ENCODE assay signal across 14 cellular contexts in genomic region chr5:83095973-83096539, GRCh38. TPM values are rescaled to one million over a fixed set of nuclear protein-coding genes. Genes with fewer than 3 reads are reported as not detected.
A peak's percentile ranks its signal among the peaks of the same experiment; 100 is the strongest.
DNase-seq lines count a peak whose midpoint lies in the region; ATAC-seq and TF ChIP-seq lines count a peak whose summit lies in the region.
"Had no signal": no experiment of that assay in that cellular context is flagged by ENCODE, and none has a peak within 500 bp of the region (broad histone marks: within the 10 kb centered on the region; RNA-seq: fewer than 3 reads in every experiment).

No MANE protein-coding gene starts in this region.

- no peak for ATAC-seq in gastrocnemius medialis

- H3K9me3 Mint-ChIP-seq in activated CD4-positive, alpha-beta memory T cell treated with anti-CD3 and anti-CD28 coated beads for 36 hours = peaks cover 21% of the 10 kb centered on the region

- TF ChIP-seq POLR2A in gastrocnemius medialis (IDR thresholded peaks at IDR 0.05) = no peak

- no peaks in the 10 kb centered on the region for H3K36me3 ChIP-seq in gastrocnemius medialis
- H3K36me3 ChIP-seq: uterus had no signal

- POLR2A ChIA-PET in activated CD4-positive, alpha-beta memory T cell treated with anti-CD3 and anti-CD28 coated beads for 36 hours (lab: Charles Lee) = no interaction called here

- DNase-seq in A172 (ENCODE audit: low spot score) (peak; percentile 88), HFF-Myc (ENCODE audit: extremely low read depth, low read depth) (peak; percentile 52), amniotic epithelial cell (ENCODE audit: low read depth) (peak; percentile 72), islet precursor cell (peak; percentile 95), OCI-M2 (lab: John Stamatoyannopoulos, UW; ENCODE audit: unreplicated experiment) (no peak), NCI-H1048 (lab: John Stamatoyannopoulos, UW) (no peak), gastrocnemius medialis (no peak)
- no peak for DNase-seq in activated CD4-positive, alpha-beta memory T cell treated with anti-CD3 and anti-CD28 coated beads for 36 hours
- DNase-seq: activated CD4-positive, CD25-positive, alpha-beta regulatory T cell treated with anti-CD3 and anti-CD28 coated beads, Interleukin-2, amount 50 U/mL, for 72 hours; foreskin melanocyte; uterus had no signal

- no peaks in the 10 kb centered on the region for H3K27me3 Mint-ChIP-seq in activated CD4-positive, alpha-beta memory T cell treated with anti-CD3 and anti-CD28 coated beads for 36 hours

- H3K27me3 ChIP-seq in gastrocnemius medialis = no peaks in the 10 kb centered on the region
- H3K27me3 ChIP-seq: BLaER1 treated with 17β-estradiol and CSF1 and Interleukin-3, amounts not matched to agents 10 nM and 100 nM; uterus had no signal

- H3K4me1 ChIP-seq in gastrocnemius medialis = peaks cover 0 to 8% of the 10 kb centered on the region in 2 donors
- H3K4me1 ChIP-seq: uterus had no signal

- peaks cover 0 to 7% (median 0%) of the 10 kb centered on the region in 3 donors for H3K9me3 ChIP-seq in gastrocnemius medialis

- peaks cover 25% of the 10 kb centered on the region for H3K4me1 Mint-ChIP-seq in activated CD4-positive, alpha-beta memory T cell treated with anti-CD3 and anti-CD28 coated beads for 36 hours (ENCODE audit: low read depth)

- no peak overlapping the region for H3K4me3 ChIP-seq in HFF-Myc (replicated peaks; ENCODE audit: low read depth, low read length)
- H3K4me3 ChIP-seq in gastrocnemius medialis = no peak overlapping the region
- H3K4me3 ChIP-seq: BLaER1 treated with 17β-estradiol and CSF1 and Interleukin-3, amounts not matched to agents 10 nM and 100 nM; uterus had no signal

- H3K36me3 Mint-ChIP-seq in activated CD4-positive, alpha-beta memory T cell treated with anti-CD3 and anti-CD28 coated beads for 36 hours = peaks cover 11% of the 10 kb centered on the region

- H3K27ac Mint-ChIP-seq in activated CD4-positive, alpha-beta memory T cell treated with anti-CD3 and anti-CD28 coated beads for 36 hours = no peak overlapping the region
- H3K27ac Mint-ChIP-seq: activated naive CD4-positive, alpha-beta T cell treated with anti-CD3 and anti-CD28 coated beads, Interleukin-2, amount 50 U/mL, for 72 hours had no signal

- CTCF ChIA-PET in activated CD4-positive, alpha-beta memory T cell treated with anti-CD3 and anti-CD28 coated beads for 36 hours (lab: Charles Lee) = no interaction called here

- intact Hi-C loops in activated CD4-positive, alpha-beta memory T cell treated with anti-CD3 and anti-CD28 coated beads for 36 hours (cut with micrococcal nuclease) = no loop called here
- intact Hi-C loops in gastrocnemius medialis (cut with DNase I; ENCODE audit: low total_unique reads) = no loop called here

- no peak overlapping the region for H3K4me3 Mint-ChIP-seq in activated CD4-positive, alpha-beta memory T cell treated with anti-CD3 and anti-CD28 coated beads for 36 hours
- H3K4me3 Mint-ChIP-seq: nephron had no signal

- in situ Hi-C loops in gastrocnemius medialis (cut with MboI; ENCODE audit: low sequenced_read_pairs in 4 of 4) = no loop called here

- H3K27ac ChIP-seq in gastrocnemius medialis = no peak overlapping the region
- H3K27ac ChIP-seq: BLaER1 treated with 17β-estradiol and CSF1 and Interleukin-3, amounts not matched to agents 10 nM and 100 nM; uterus had no signal

- TF ChIP-seq CTCF in HFF-Myc (IDR thresholded peaks at IDR 0.05; ENCODE audit: low read depth, low read length, missing control alignments) (no peak), gastrocnemius medialis (IDR thresholded peaks at IDR 0.05 in 4 of 5, conservative IDR thresholded peaks at IDR 0.05 in 1 of 5) (no peak)

RNA-seq across cellular contexts. Expression of gene XRCC4, which starts 18.7 kb away (rescaled TPM):
- total RNA-seq in A172 (2014; rRNA removed; shearing (Covaris generic)) = 34.0 and 47.7 TPM in 2 replicates
- total RNA-seq in activated CD4-positive, alpha-beta memory T cell treated with anti-CD3 and anti-CD28 coated beads for 36 hours = 10 to 100 TPM; 14.0 to 15.2 TPM
- 1 to 10 TPM; 1.8 to 3.5 (median 2.6) TPM for total RNA-seq in gastrocnemius medialis

RNA-seq across cellular contexts. Expression of gene TMEM167A, which starts 18.9 kb away (rescaled TPM):
- 122 and 139 TPM in 2 replicates for total RNA-seq in A172 (2014; rRNA removed; shearing (Covaris generic))
- 10 to 100 TPM; 73.6 to 78.6 TPM for total RNA-seq in activated CD4-positive, alpha-beta memory T cell treated with anti-CD3 and anti-CD28 coated beads for 36 hours
- total RNA-seq in gastrocnemius medialis = 10 to 100 TPM; 16.5 to 24.6 (median 20.0) TPM

Comparison
In these comparisons a context has a peak if more than half of its experiments do, and no peak if none do; other contexts are left out.
1. DNase-seq: peak in A172 (single experiment), HFF-Myc (single experiment), amniotic epithelial cell (single experiment) and islet precursor cell (single experiment); none in OCI-M2 (single experiment), NCI-H1048 (single experiment), activated CD4-positive, alpha-beta memory T cell treated with anti-CD3 and anti-CD28 coated beads for 36 hours (single experiment) and gastrocnemius medialis (0 of 2).